In genomic region chr7:36710186-36710813, GRCh38 we compare ENCODE assay signal across 20 cellular contexts. TPM values are rescaled to one million over a fixed set of nuclear protein-coding genes. Genes with fewer than 3 reads are reported as not detected.
"Had no signal": no experiment of that assay in that cellular context is flagged by ENCODE, and none has a peak within 500 bp of the region (broad histone marks: within the 10 kb centered on the region; RNA-seq: fewer than 3 reads in every experiment).

No MANE protein-coding gene starts in this region.

- H3K27me3 Mint-ChIP-seq: activated B cell treated with CpG ODN at 0.5 μM for 24 hours; stimulated activated naive B cell treated with anti-CD40 and anti-IgM and Interleukin-4, amounts not matched to agents 10 μg/mL and 1 μg/mL and 100 μg/mL, for 72 hours had no signal

- H3K27ac ChIP-seq: colonic mucosa, neural progenitor cell, ovary, transverse colon, vagina had no signal

- DNase-seq: activated B cell treated with CpG ODN at 0.5 μM for 24 hours; activated CD4-positive, alpha-beta T cell treated with anti-CD3 and anti-CD28 coated beads for 48 hours; activated CD8-positive, alpha-beta memory T cell treated with anti-CD3 and anti-CD28 coated beads for 24 hours; activated effector memory CD4-positive, alpha-beta T cell treated with Interleukin-2 at 50 U/mL for 16 hours; activated naive CD4-positive, alpha-beta T cell treated with anti-CD3 and anti-CD28 coated beads, Interleukin-2, amount 50 U/mL, for 16 hours; activated T-cell treated with anti-CD3 and anti-CD28 coated beads for 4 hours; caudate nucleus; colonic mucosa; ovary; stimulated activated CD4-positive, alpha-beta T cell treated with anti-CD3 and anti-CD28 coated beads, Interleukin-2, amount 100 ng/mL, for 48 hours; stimulated activated naive B cell treated with anti-CD40 and anti-IgM and Interleukin-4, amounts not matched to agents 10 μg/mL and 1 μg/mL and 100 μg/mL, for 72 hours; substantia nigra; T-helper 2 cell; transverse colon had no signal

- H3K27me3 ChIP-seq: colonic mucosa, neural progenitor cell, ovary, transverse colon, vagina had no signal

- H3K9me3 ChIP-seq: colonic mucosa, ovary, transverse colon, vagina had no signal

- H3K4me3 Mint-ChIP-seq: activated B cell treated with CpG ODN at 0.5 μM for 24 hours; mesothelial cell of epicardium; neural progenitor cell; stimulated activated naive B cell treated with anti-CD40 and anti-IgM and Interleukin-4, amounts not matched to agents 10 μg/mL and 1 μg/mL and 100 μg/mL, for 72 hours had no signal

- H3K4me1 ChIP-seq: colonic mucosa, neural progenitor cell, transverse colon, vagina had no signal

- H3K36me3 ChIP-seq: colonic mucosa, neural progenitor cell, ovary, transverse colon, vagina had no signal

- H3K4me1 Mint-ChIP-seq: activated B cell treated with CpG ODN at 0.5 μM for 24 hours, neural progenitor cell had no signal

- H3K4me3 ChIP-seq: colonic mucosa, lung, neural progenitor cell, ovary, transverse colon, vagina had no signal

- H3K27ac Mint-ChIP-seq: activated B cell treated with CpG ODN at 0.5 μM for 24 hours; mesothelial cell of epicardium; neural progenitor cell; stimulated activated naive B cell treated with anti-CD40 and anti-IgM and Interleukin-4, amounts not matched to agents 10 μg/mL and 1 μg/mL and 100 μg/mL, for 72 hours had no signal

- ATAC-seq: esophagus mucosa; stimulated activated naive B cell treated with anti-CD40 and anti-IgM and Interleukin-4, amounts not matched to agents 10 μg/mL and 1 μg/mL and 100 μg/mL, for 72 hours had no signal

- H3K36me3 Mint-ChIP-seq: mesothelial cell of epicardium, neural progenitor cell had no signal

RNA-seq across cellular contexts. Expression of gene AOAH, which starts 14.0 kb away (rescaled TPM):
- total RNA-seq: myocyte had no signal
